In genomic region chr3:27712136-27713065, GRCh38 we compare ENCODE assay signal across 8 cellular contexts. TPM values are rescaled to one million over a fixed set of nuclear protein-coding genes. Genes with fewer than 3 reads are reported as not detected.
DNase-seq lines count a peak whose midpoint lies in the region; ATAC-seq and TF ChIP-seq lines count a peak whose summit lies in the region.

No MANE protein-coding gene starts in this region.

- H4K5ac ChIP-seq in H9 (ENCODE audit: insufficient read length, low read depth, low read length), result no peak overlapping the region

- H3K27me3 Mint-ChIP-seq in H9 (ENCODE audit: low read depth), result peaks cover 99% of the 10 kb centered on the region

- H3K23ac ChIP-seq in H9 (ENCODE audit: insufficient read length, low read depth, low read length), result no peak overlapping the region

- H2AK5ac ChIP-seq in H9 (ENCODE audit: insufficient read length, low read length), result no peak overlapping the region

- no peak overlapping the region for H3K4ac ChIP-seq in H9 (ENCODE audit: low read depth, low read length)

- DNase-seq in GM06990 (ENCODE audit: extremely low read depth, insufficient read length), result peak; percentile 72
- DNase-seq in H9, result peak; percentile 82
- DNase-seq in LoVo (ENCODE audit: low spot score), result peak; percentile 74
- peak; percentile 64 for DNase-seq in T follicular helper cell (ENCODE audit: low read depth)
- DNase-seq in amniotic stem cell (lab: John Stamatoyannopoulos, UW), result peak; percentile 70
- DNase-seq in left ventricle myocardium superior, result peak; percentile 82
- peak; percentile 64 for DNase-seq in pulmonary artery endothelial cell (ENCODE audit: low read depth, low spot score)
- DNase-seq in aorta, result peak; percentile 83 to 90

- no peak overlapping the region for H3T11ph ChIP-seq in H9 (ENCODE audit: low read length)

- H3K36me3 ChIP-seq in GM06990 (ENCODE audit: control insufficient read depth, insufficient read depth, low read length) (no peaks in the 10 kb centered on the region), aorta (ENCODE audit: control insufficient read depth in 1 of 2, insufficient read depth in 2 of 2, low read length in 1 of 2) (no peaks in the 10 kb centered on the region)

- H3K4me1 ChIP-seq in H9 (ENCODE audit: insufficient read depth, low read length) (no peaks in the 10 kb centered on the region; the same call in 1 of the 2 replicates), aorta (ENCODE audit: control insufficient read depth in 1 of 2, insufficient read depth in 2 of 2, low read length in 2 of 2) (peaks cover 0 to 8% of the 10 kb centered on the region in 2 donors)

- H3K23me2 ChIP-seq in H9 (ENCODE audit: insufficient read length, low read depth, low read length, poor library complexity, severe bottlenecking), result peaks cover 12% of the 10 kb centered on the region

- ATAC-seq in left ventricle myocardium superior, result peak; percentile 98
- peak; percentile 93 for ATAC-seq in aorta (ENCODE audit: low FRiP score)

- H2AFZ ChIP-seq in H9 (ENCODE audit: low read length), result no peak overlapping the region

- H3K9me3 Mint-ChIP-seq in H9, result no peaks in the 10 kb centered on the region; a peak in 1 of 5 replicates

- no peak overlapping the region for H2BK20ac ChIP-seq in H9 (ENCODE audit: low read depth, low read length, poor library complexity, severe bottlenecking)

- H3K4me3 ChIP-seq in GM06990 (replicated peaks; ENCODE audit: low read depth, low read length) (peak overlapping the region; percentile 65), aorta (ENCODE audit: low read length in 2 of 2) (peak overlapping the region; percentile 44 to 77)

- no peak overlapping the region for H2BK15ac ChIP-seq in H9 (ENCODE audit: low read depth, low read length)

- no peaks in the 10 kb centered on the region for H3K79me2 ChIP-seq in H9 (ENCODE audit: insufficient read depth, low read length)

- peaks cover 39 to 44% of the 10 kb centered on the region in 2 experiments for H3K4me1 Mint-ChIP-seq in H9

- intact Hi-C loops in left ventricle myocardium superior (cut with micrococcal nuclease) (loop anchor here (2.0 kb wide), 1 partner anchor 616 kb away; no protein-coding TSS in a partner anchor), aorta (cut with DNase I) (loop anchor here in 1 of 2 donors (5.0 kb wide), 1 partner anchor 610 kb away; no protein-coding TSS in a partner anchor)

- H4K91ac ChIP-seq in H9 (ENCODE audit: insufficient read length, low read depth, low read length), result no peak overlapping the region

- TF ChIP-seq CTCF in GM06990 (IDR thresholded peaks at IDR 0.05; ENCODE audit: insufficient read depth, low read length, poor library complexity, severe bottlenecking), result peak; percentile 89
- TF ChIP-seq CTCF in H9 (conservative IDR thresholded peaks at IDR 0.05), result peak; percentile 84

- H2BK120ac ChIP-seq in H9 (ENCODE audit: low read depth, low read length, poor library complexity, severe bottlenecking), result no peak overlapping the region

- H3K27ac ChIP-seq in H9 (ENCODE audit: insufficient read length, low read depth, low read length) (no peak overlapping the region), aorta (ENCODE audit: low read depth in 1 of 2, low read length in 2 of 2) (no peak overlapping the region)

- no peak overlapping the region for H2BK12ac ChIP-seq in H9 (ENCODE audit: insufficient read length, low read depth, low read length)

- H3K27me3 ChIP-seq in GM06990 (replicated peaks; ENCODE audit: control insufficient read depth, insufficient read depth, low read length) (no peaks in the 10 kb centered on the region; the same call in 1 of the 2 replicates), H9 (ENCODE audit: insufficient read depth, low read length) (peaks cover 53% of the 10 kb centered on the region), aorta (ENCODE audit: control insufficient read depth in 1 of 2, insufficient read depth in 2 of 2, low read length in 1 of 2) (no peaks in the 10 kb centered on the region)

- peak overlapping the region; percentile 80 for H3K4me2 ChIP-seq in H9 (ENCODE audit: insufficient read depth, insufficient read length, low read length)

- no peaks in the 10 kb centered on the region for H3K9me3 ChIP-seq in H9 (ENCODE audit: control insufficient read depth, low read depth, low read length)
- no peaks in the 10 kb centered on the region for H3K9me3 ChIP-seq in aorta (ENCODE audit: control insufficient read depth, low read length)

- H3K18ac ChIP-seq in H9 (ENCODE audit: insufficient read length, low read depth, low read length), result no peak overlapping the region

- no peak overlapping the region for H4K8ac ChIP-seq in H9 (replicated peaks; ENCODE audit: insufficient read length, low read depth, low read length)

- peak overlapping the region in 1 of 3 experiments; percentile 83; a peak in 1 of 7 replicates for H3K27ac Mint-ChIP-seq in H9

- no peak overlapping the region for H3K9ac ChIP-seq in H9 (ENCODE audit: extremely low read depth, insufficient read length, low read length)

- H3K56ac ChIP-seq in H9 (ENCODE audit: insufficient read length, low read depth, low read length), result no peak overlapping the region

- H2BK5ac ChIP-seq in H9 (ENCODE audit: insufficient read length, low read length), result no peak overlapping the region

- no CpG with 5 or more reads among the region's 49 CpGs for WGBS in H9 (ENCODE audit: extremely low coverage, insufficient read length, low lambda C conversion rate)
- WGBS in aorta, 2 donors, result 0% methylated on average over 49 of the region's 49 CpGs

- no peaks in the 10 kb centered on the region for H3K79me1 ChIP-seq in H9 (ENCODE audit: insufficient read depth, low read depth, low read length, poor library complexity, severe bottlenecking)

- H3K36me3 Mint-ChIP-seq in H9 (ENCODE audit: insufficient read depth in 1 of 3, low read depth in 3 of 3), result no peaks in the 10 kb centered on the region; a peak in 1 of 7 replicates

- H4K20me1 ChIP-seq in H9 (ENCODE audit: control insufficient read depth, insufficient read depth, insufficient read length), result no peaks in the 10 kb centered on the region

- no peak overlapping the region for H3K14ac ChIP-seq in H9 (ENCODE audit: insufficient read depth, low read length)

- H3K4me3 Mint-ChIP-seq in H9, result peak overlapping the region; percentile 70 to 88

RNA-seq across cellular contexts. Expression of gene EOMES, which starts 9.7 kb away (rescaled TPM):
- 1.7 and 2.0 TPM in 2 replicates for total RNA-seq in H9 (2021)
- total RNA-seq in left ventricle myocardium superior, result 0.17 TPM
- total RNA-seq in pulmonary artery endothelial cell, result not detected in 2 replicates
- under 1 TPM; 0.36 to 0.60 TPM for total RNA-seq in aorta
- polyA plus RNA-seq in aorta, result 1 to 10 TPM in 1 of 2 donors, not detected in 1; 1.2 TPM
